33 cellular contexts compared by ENCODE assay signal in genomic region chr12:107668320-107668719, GRCh38.
"Had no signal": no experiment of that assay in that cellular context is flagged by ENCODE, and none has a peak within 500 bp of the region (broad histone marks: within the 10 kb centered on the region; RNA-seq: fewer than 3 reads in every experiment).

No MANE protein-coding gene starts in this region.

- H3K9me3 Mint-ChIP-seq: activated CD4-positive, alpha-beta T cell treated with anti-CD3 and anti-CD28 coated beads, Interleukin-2, amount 10 ng/mL, durations not matched to agents 7 days and 5 days; activated naive CD4-positive, alpha-beta T cell treated with anti-CD3 and anti-CD28 coated beads for 36 hours; activated T-cell treated with anti-CD3 and anti-CD28 coated beads, Interleukin-2, amount 50 U/mL, for 4 hours; activated T-helper 1 cell treated with anti-CD3 and anti-CD28 coated beads, Interleukin-12 subunit alpha, Interleukin-12 subunit beta, Interleukin-2, Interleukin-4 antibody, amounts not matched to agents 30 ng/mL and 10 ng/mL and 1 ng/mL, durations not matched to agents 14 hours and 24 hours and 36 hours; T-helper 1 cell treated with Interleukin-12 subunit alpha and Interleukin-12 subunit beta and Interleukin-4 antibody, amounts not matched to agents 30 μg/mL and 1 μg/mL, for 36 hours; T-helper 2 cell treated with Interferon-gamma antibody and Interleukin-4, amounts not matched to agents 5 μg/mL and 100 μg/mL, for 36 hours had no signal

- H3K27me3 ChIP-seq: ascending aorta, Peyer's patch had no signal

- H3K9me3 ChIP-seq: ascending aorta, breast epithelium, MG63, Peyer's patch, SJSA1, SK-N-SH had no signal

- H3K4me3 ChIP-seq: ascending aorta, breast epithelium, MG63, Peyer's patch, SJSA1 had no signal

- H3K9me2 ChIP-seq: SK-N-SH had no signal

- H3K27ac Mint-ChIP-seq: activated CD4-positive, alpha-beta T cell treated with anti-CD3 and anti-CD28 coated beads for 36 hours; activated CD4-positive, alpha-beta T cell treated with anti-CD3 and anti-CD28 coated beads, Interleukin-2, amount 10 ng/mL, durations not matched to agents 7 days and 5 days; activated CD8-positive, alpha-beta T cell treated with anti-CD3 and anti-CD28 coated beads, Interleukin-2, amount 10 ng/mL, durations not matched to agents 7 days and 5 days; activated naive CD4-positive, alpha-beta T cell treated with anti-CD3 and anti-CD28 coated beads for 36 hours; activated naive CD8-positive, alpha-beta T cell; activated T-helper 1 cell treated with anti-CD3 and anti-CD28 coated beads, Interleukin-12 subunit alpha, Interleukin-12 subunit beta, Interleukin-2, Interleukin-4 antibody, amounts not matched to agents 30 ng/mL and 10 ng/mL and 1 ng/mL, durations not matched to agents 14 hours and 24 hours and 36 hours; T-helper 1 cell treated with Interleukin-12 subunit alpha and Interleukin-12 subunit beta and Interleukin-4 antibody, amounts not matched to agents 30 μg/mL and 1 μg/mL, for 36 hours; T-helper 2 cell treated with Interferon-gamma antibody and Interleukin-4, amounts not matched to agents 5 μg/mL and 100 μg/mL, for 36 hours had no signal

- H3K9ac ChIP-seq: SK-N-SH had no signal

- DNase-seq: activated CD4-positive, alpha-beta T cell treated with anti-CD3 and anti-CD28 coated beads for 36 hours; activated CD4-positive, alpha-beta T cell treated with anti-CD3 and anti-CD28 coated beads, Interleukin-2, amount 10 ng/mL, durations not matched to agents 7 days and 5 days; activated CD4-positive, alpha-beta T cell treated with anti-CD3 and anti-CD28 coated beads, Interleukin-2, amount 50 U/mL, for 48 hours; activated CD8-positive, alpha-beta T cell treated with anti-CD3 and anti-CD28 coated beads, Interleukin-2, amount 10 ng/mL, durations not matched to agents 7 days and 5 days; activated gamma-delta T cell treated with Interleukin-2 at 50 U/mL for 16 hours; activated naive CD4-positive, alpha-beta T cell treated with anti-CD3 and anti-CD28 coated beads for 36 hours; activated T-cell treated with anti-CD3 and anti-CD28 coated beads, Interleukin-2, amount 50 U/mL, for 4 hours; amygdala; MG63; NCI-H1048; NCI-H1105 treated with DMSO at 0.1 percent for 48 hours; NCI-H1436; NCI-H1694; NCI-H2029; NCI-H345; NCI-H510A; NCI-H526; NCI-H748 treated with DMSO at 0.1 percent for 48 hours; NK-92 treated with Interleukin-12 subunit alpha and Interleukin-12 subunit beta, amount 100 ng/mL, for 24 hours; PC-3; Peyer's patch; RPMI8226; SHP77 treated with DMSO at 0.1 percent for 48 hours; SK-N-SH had no signal

- H3K27ac ChIP-seq: ascending aorta, breast epithelium, Peyer's patch, SJSA1 had no signal

- H3K4me1 ChIP-seq: ascending aorta, breast epithelium, Peyer's patch, SJSA1 had no signal

- FAIRE-seq: TTC549 had no signal

- ATAC-seq: activated CD4-positive, alpha-beta T cell treated with anti-CD3 and anti-CD28 coated beads for 36 hours; activated CD4-positive, CD25-positive, alpha-beta regulatory T cell treated with anti-CD3 and anti-CD28 coated beads, Interleukin-2, amount 50 U/mL, for 24 hours; activated CD8-positive, alpha-beta T cell treated with anti-CD3 and anti-CD28 coated beads, Interleukin-2, amount 10 ng/mL, durations not matched to agents 7 days and 5 days; activated T-cell treated with anti-CD3 and anti-CD28 coated beads, Interleukin-2, amount 50 U/mL, for 4 hours; PC-3 had no signal

- H3K4me3 Mint-ChIP-seq: activated CD4-positive, alpha-beta T cell treated with anti-CD3 and anti-CD28 coated beads for 36 hours; activated CD4-positive, alpha-beta T cell treated with anti-CD3 and anti-CD28 coated beads, Interleukin-2, amount 10 ng/mL, durations not matched to agents 7 days and 5 days; activated CD8-positive, alpha-beta T cell treated with anti-CD3 and anti-CD28 coated beads, Interleukin-2, amount 10 ng/mL, durations not matched to agents 7 days and 5 days; activated naive CD4-positive, alpha-beta T cell treated with anti-CD3 and anti-CD28 coated beads for 36 hours; activated naive CD8-positive, alpha-beta T cell; activated T-cell treated with anti-CD3 and anti-CD28 coated beads, Interleukin-2, amount 50 U/mL, for 4 hours; activated T-helper 1 cell treated with anti-CD3 and anti-CD28 coated beads, Interleukin-12 subunit alpha, Interleukin-12 subunit beta, Interleukin-2, Interleukin-4 antibody, amounts not matched to agents 30 ng/mL and 10 ng/mL and 1 ng/mL, durations not matched to agents 14 hours and 24 hours and 36 hours; T-helper 1 cell treated with Interleukin-12 subunit alpha and Interleukin-12 subunit beta and Interleukin-4 antibody, amounts not matched to agents 30 μg/mL and 1 μg/mL, for 36 hours; T-helper 2 cell treated with Interferon-gamma antibody and Interleukin-4, amounts not matched to agents 5 μg/mL and 100 μg/mL, for 36 hours had no signal

- H3K36me3 ChIP-seq: ascending aorta, breast epithelium, MG63, Peyer's patch, SJSA1 had no signal

- H3K4me2 ChIP-seq: SK-N-SH had no signal

- H3K36me3 Mint-ChIP-seq: activated naive CD8-positive, alpha-beta T cell had no signal
